ENCODE assay signal across 8 cellular contexts in genomic region chr15:64151727-64152506, GRCh38. TPM values are rescaled to one million over a fixed set of nuclear protein-coding genes. Genes with fewer than 3 reads are reported as not detected.
DNase-seq lines count a peak whose midpoint lies in the region; ATAC-seq and TF ChIP-seq lines count a peak whose summit lies in the region.

Gene SNX22 (plus strand): TSS chr15:64151731. CDS start chr15:64151776, 45 bp downstream.

- no peak within 1 kb of the TSS for H2BK120ac ChIP-seq in trophoblast cell (ENCODE audit: insufficient read depth, low read length, poor library complexity)

- H3K9ac ChIP-seq in trophoblast cell (ENCODE audit: low read length), result no peak within 1 kb of the TSS

- no peak within 1 kb of the TSS for H3K23ac ChIP-seq in trophoblast cell (ENCODE audit: low read length)

- H3K4me3 Mint-ChIP-seq in activated CD8-positive, alpha-beta memory T cell treated with anti-CD3 and anti-CD28 coated beads, Interleukin-2, amount 10 ng/mL, durations not matched to agents 7 days and 5 days, result peak within 1 kb of the TSS; percentile 71

- H3K36me3 ChIP-seq in trophoblast cell (ENCODE audit: control insufficient read depth in 1 of 2, insufficient read depth in 2 of 2, low read length in 2 of 2), result peaks cover 17 to 19% of the 10 kb centered on the region in 2 experiments

- H3K27me3 Mint-ChIP-seq in activated CD8-positive, alpha-beta memory T cell treated with anti-CD3 and anti-CD28 coated beads, Interleukin-2, amount 10 ng/mL, durations not matched to agents 7 days and 5 days, result peaks cover 11% of the 10 kb centered on the region

- TF ChIP-seq CTCF in fibroblast of pulmonary artery (IDR thresholded peaks at IDR 0.05; ENCODE audit: low read length, missing control alignments), result no peak

- peaks cover 28% of the 10 kb centered on the region for H3K4me1 Mint-ChIP-seq in activated CD8-positive, alpha-beta memory T cell treated with anti-CD3 and anti-CD28 coated beads, Interleukin-2, amount 10 ng/mL, durations not matched to agents 7 days and 5 days

- CTCF ChIA-PET in activated CD8-positive, alpha-beta memory T cell treated with anti-CD3 and anti-CD28 coated beads, Interleukin-2, amount 10 ng/mL, durations not matched to agents 7 days and 5 days (lab: Charles Lee), result interaction anchor here (1.2 to 2.9 kb wide), 8 partner anchors 11 to 542 kb away, joined by 3 to 29 read pairs (median 9); partner anchors contain the start of genes CIAO2A and PPIB

- H3K9me3 ChIP-seq in trophoblast cell (ENCODE audit: insufficient read depth, low read depth, low read length), result no peaks in the 10 kb centered on the region

- H3K4me3 ChIP-seq in fibroblast of pulmonary artery (replicated peaks; ENCODE audit: low read depth, low read length), result peak within 1 kb of the TSS; percentile 52
- H3K4me3 ChIP-seq in trophoblast cell (ENCODE audit: low read depth, low read length), result peak within 1 kb of the TSS; percentile 68

- H3K9me3 Mint-ChIP-seq in activated CD8-positive, alpha-beta memory T cell treated with anti-CD3 and anti-CD28 coated beads, Interleukin-2, amount 10 ng/mL, durations not matched to agents 7 days and 5 days (ENCODE audit: low read depth), result no peaks in the 10 kb centered on the region

- no peak within 1 kb of the TSS for H3K4ac ChIP-seq in trophoblast cell (ENCODE audit: low read depth, low read length)

- H3K79me1 ChIP-seq in trophoblast cell (ENCODE audit: low read length), result peaks cover 2% of the 10 kb centered on the region

- no peak within 1 kb of the TSS for H3K18ac ChIP-seq in trophoblast cell (ENCODE audit: low read length)

- DNase-seq in activated CD8-positive, alpha-beta memory T cell treated with anti-CD3 and anti-CD28 coated beads, Interleukin-2, amount 10 ng/mL, durations not matched to agents 7 days and 5 days, result no peak
- DNase-seq in activated CD8-positive, alpha-beta memory T cell treated with anti-CD3 and anti-CD28 coated beads for 24 hours, result no peak
- peak; percentile 31 for DNase-seq in activated CD4-positive, alpha-beta T cell treated with anti-CD3 and anti-CD28 coated beads for 48 hours
- no peak for DNase-seq in fibroblast of pulmonary artery (ENCODE audit: low read depth)
- DNase-seq in trophoblast cell, result peak in 1 of 2 donors; percentile 21
- DNase-seq in H4 (ENCODE audit: low spot score), result no peak
- no peak for DNase-seq in cerebellar nuclear complex (lab: John Stamatoyannopoulos, UW)

- no peak within 1 kb of the TSS for H2AK5ac ChIP-seq in trophoblast cell (ENCODE audit: low read length)

- H2BK5ac ChIP-seq in trophoblast cell (ENCODE audit: low read depth, low read length, poor library complexity), result no peak within 1 kb of the TSS

- H3K4me2 ChIP-seq in trophoblast cell (ENCODE audit: low read length), result peak within 1 kb of the TSS; percentile 94

- no peak within 1 kb of the TSS for H3K27ac ChIP-seq in trophoblast cell (ENCODE audit: low read depth, low read length)

- ATAC-seq in activated CD8-positive, alpha-beta memory T cell treated with anti-CD3 and anti-CD28 coated beads, Interleukin-2, amount 10 ng/mL, durations not matched to agents 7 days and 5 days, result peak; percentile 7
- ATAC-seq in HG03066 (IDR thresholded peaks at IDR 0.05; ENCODE audit: low read depth, unreplicated experiment), result peak; percentile 10

- peak within 1 kb of the TSS; percentile 59 for H2AFZ ChIP-seq in trophoblast cell (ENCODE audit: insufficient read depth, low read length, poor library complexity)

- peak within 1 kb of the TSS; percentile 13 for H4K8ac ChIP-seq in trophoblast cell (ENCODE audit: low read depth, low read length)

- H3K14ac ChIP-seq in trophoblast cell (ENCODE audit: low read length), result no peak within 1 kb of the TSS

- H2BK12ac ChIP-seq in trophoblast cell (ENCODE audit: low read length), result no peak within 1 kb of the TSS

- WGBS in trophoblast cell (ENCODE audit: extremely low coverage, insufficient coverage, insufficient read length), result no CpG with 5 or more reads among the region's 83 CpGs

- H4K12ac ChIP-seq in trophoblast cell (ENCODE audit: low read depth, low read length), result no peak within 1 kb of the TSS

- no peak within 1 kb of the TSS for H3K27ac Mint-ChIP-seq in activated CD8-positive, alpha-beta memory T cell treated with anti-CD3 and anti-CD28 coated beads, Interleukin-2, amount 10 ng/mL, durations not matched to agents 7 days and 5 days

- H3K36me3 Mint-ChIP-seq in activated CD8-positive, alpha-beta memory T cell treated with anti-CD3 and anti-CD28 coated beads, Interleukin-2, amount 10 ng/mL, durations not matched to agents 7 days and 5 days, result peaks cover 12% of the 10 kb centered on the region

- H3K4me1 ChIP-seq in trophoblast cell (ENCODE audit: control insufficient read depth in 1 of 2, insufficient read depth in 2 of 2, low read length in 2 of 2), result peaks cover 4 to 14% of the 10 kb centered on the region in 2 experiments

- H4K91ac ChIP-seq in trophoblast cell (ENCODE audit: low read depth, low read length), result no peak within 1 kb of the TSS

- no peaks in the 10 kb centered on the region for H3K79me2 ChIP-seq in trophoblast cell (ENCODE audit: control insufficient read depth, insufficient read depth, low read length, poor library complexity)

- peaks cover 16% of the 10 kb centered on the region for H3K27me3 ChIP-seq in trophoblast cell (ENCODE audit: insufficient read depth, low read length)

RNA-seq across cellular contexts. Expression of gene SNX22, which starts in this region (rescaled TPM):
- total RNA-seq in activated CD8-positive, alpha-beta memory T cell treated with anti-CD3 and anti-CD28 coated beads, Interleukin-2, amount 10 ng/mL, durations not matched to agents 7 days and 5 days, result under 1 TPM; 0.21 to 0.35 TPM
- 0.26 and 0.46 TPM in 2 replicates for polyA plus RNA-seq in trophoblast cell (2013)
- total RNA-seq in H4 (2014; rRNA removed; shearing (Covaris generic)), result 0.04 TPM in 1 of 2 replicates, not detected in the other

Comparison
In these comparisons a context has a peak if more than half of its experiments do, and no peak if none do; other contexts are left out.
1. Peak in ATAC-seq in activated CD8-positive, alpha-beta memory T cell treated with anti-CD3 and anti-CD28 coated beads, Interleukin-2, amount 10 ng/mL, durations not matched to agents 7 days and 5 days; RNA of the gene not detected or under 1 TPM.